ENCODE assay signal across 22 cellular contexts in the genomic region with DNA sequence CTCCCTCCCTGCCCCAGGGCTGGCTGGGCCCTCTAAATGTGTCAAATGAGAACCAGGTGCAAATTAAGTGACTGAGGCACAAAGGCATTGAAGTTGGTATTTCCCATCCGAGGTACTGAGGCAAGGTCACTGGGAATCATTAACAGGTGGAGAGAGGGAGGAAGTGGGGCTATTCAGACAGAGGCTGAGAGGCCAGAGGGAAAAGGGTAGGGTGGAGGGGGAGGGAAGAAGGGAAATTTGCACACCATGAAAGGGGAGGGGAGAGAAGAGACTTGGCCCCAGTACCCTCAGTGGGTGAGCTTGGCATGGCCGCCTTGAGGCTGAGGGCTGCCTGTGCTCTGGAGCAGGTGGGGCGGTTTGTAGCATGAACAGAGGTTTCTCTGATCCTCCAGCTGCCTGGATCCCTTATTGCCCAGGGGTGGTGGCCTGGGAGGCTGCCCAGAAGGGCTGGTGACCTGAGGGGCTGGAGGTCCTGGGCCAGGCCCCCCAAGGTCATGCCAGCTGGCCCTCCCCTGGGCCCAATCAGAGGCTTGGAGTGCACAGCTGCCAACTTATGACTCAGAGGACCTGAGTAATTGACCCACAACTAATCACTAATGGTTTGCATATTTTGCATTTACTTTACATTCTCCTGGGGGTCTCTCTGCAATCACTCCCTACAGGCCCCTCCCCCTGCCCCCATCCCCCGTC. TPM values are rescaled to one million over a fixed set of nuclear protein-coding genes. Genes with fewer than 3 reads are reported as not detected.
DNase-seq lines count a peak whose midpoint lies in the region; ATAC-seq, FAIRE-seq and TF ChIP-seq lines count a peak whose summit lies in the region.
"Had no signal": no experiment of that assay in that cellular context is flagged by ENCODE, and none has a peak within 500 bp of the region (broad histone marks: within the 10 kb centered on the region; RNA-seq: fewer than 3 reads in every experiment).

No MANE protein-coding gene starts in this region.

- TF ChIP-seq RAD21 in HepG2 (CRISPR knock-in tag; IDR thresholded peaks at IDR 0.05): no peak
- TF ChIP-seq RAD21 in SK-N-SH (IDR thresholded peaks at IDR 0.05; ENCODE audit: low read length): no peak

- H4K20me1 ChIP-seq in HepG2 (ENCODE audit: insufficient read depth, low read length) (no peaks in the 10 kb centered on the region), SK-N-SH (ENCODE audit: insufficient read depth) (no peaks in the 10 kb centered on the region)

- POLR2A ChIA-PET in HepG2 (lab: Yijun Ruan, JAX) (interaction anchor here (1.1 kb wide), 1 partner anchor 12 kb away, joined by 3 read pairs; no protein-coding TSS in a partner anchor), SK-N-SH (lab: Yijun Ruan, JAX) (interaction anchor here (0.6 kb wide), 1 partner anchor 370 kb away, joined by 6 read pairs; no protein-coding TSS in a partner anchor)

- no peak overlapping the region for H3K27ac ChIP-seq in HepG2 (ENCODE audit: extremely low read length, insufficient read depth, low read length)
- H3K27ac ChIP-seq in right lobe of liver: no peak overlapping the region
- no peak overlapping the region for H3K27ac ChIP-seq in SK-N-SH (ENCODE audit: low read depth in 2 of 2, low read length in 1 of 2)
- H3K27ac ChIP-seq: HL-60, psoas muscle, spleen had no signal

- CTCF ChIA-PET in HepG2 (lab: Yijun Ruan, JAX; ENCODE audit: low intra/inter-chr PET ratio, low total read pairs) (no interaction called here), SK-N-SH (lab: Yijun Ruan, JAX) (no interaction called here)

- peaks cover 29% of the 10 kb centered on the region for H3K4me1 ChIP-seq in HepG2 (ENCODE audit: insufficient read depth, low read length)
- peaks cover 0 to 6% (median 0%) of the 10 kb centered on the region in 4 donors for H3K4me1 ChIP-seq in right lobe of liver
- peaks cover 0 to 30% of the 10 kb centered on the region in 2 experiments; a peak in 1 of 4 replicates for H3K4me1 ChIP-seq in SK-N-SH (ENCODE audit: control insufficient read depth in 1 of 2, insufficient read depth in 2 of 2, low read depth in 1 of 2, low read length in 1 of 2)
- H3K4me1 ChIP-seq: HAP-1 had no signal

- 29% methylated on average over 4 of the region's 4 CpGs for whole genome bisulfite sequencing in HepG2 (ENCODE audit: low lambda C conversion rate)
- WGBS in right lobe of liver (ENCODE audit: insufficient coverage, low coverage, low lambda C conversion rate, missing lambda C conversion rate): 10% methylated on average over 2 of the region's 4 CpGs
- WGBS in SK-N-SH (ENCODE audit: low lambda C conversion rate): 78% methylated on average over 4 of the region's 4 CpGs

- H3K36me3 ChIP-seq in HepG2 (replicated peaks in 1 of 2; ENCODE audit: control insufficient read depth in 1 of 2, insufficient read depth in 2 of 2, low read length in 2 of 2): no peaks in the 10 kb centered on the region
- H3K36me3 ChIP-seq in right lobe of liver: no peaks in the 10 kb centered on the region
- H3K36me3 ChIP-seq in SK-N-SH (replicated peaks in 1 of 2; ENCODE audit: control insufficient read depth in 1 of 2, insufficient read depth in 2 of 2, low read length in 1 of 2): no peaks in the 10 kb centered on the region
- H3K36me3 ChIP-seq: HAP-1, spleen had no signal

- H3K9me2 ChIP-seq in SK-N-SH: no peaks in the 10 kb centered on the region

- H3K4me3 ChIP-seq in HepG2 (replicated peaks in 1 of 3; ENCODE audit: insufficient read depth in 1 of 3, low read depth in 2 of 3, low read length in 3 of 3): no peak overlapping the region
- no peak overlapping the region for H3K4me3 ChIP-seq in right lobe of liver
- H3K4me3 ChIP-seq in SK-N-SH (ENCODE audit: low read depth in 2 of 2, low read length in 1 of 2): no peak overlapping the region
- H3K4me3 ChIP-seq: HAP-1, psoas muscle, spleen had no signal

- no peak for TF ChIP-seq CTCF in HepG2 (CRISPR knock-in tag; IDR thresholded peaks at IDR 0.05)
- no peak for TF ChIP-seq CTCF in right lobe of liver (IDR thresholded peaks at IDR 0.05)
- no peak for TF ChIP-seq CTCF in SK-N-SH (IDR thresholded peaks at IDR 0.05)

- no peaks in the 10 kb centered on the region for H3F3A ChIP-seq in SK-N-SH (replicated peaks; ENCODE audit: insufficient read depth)

- TF ChIP-seq EP300 in HepG2 (IDR thresholded peaks at IDR 0.05; ENCODE audit: low read depth in 2 of 2, low read length in 2 of 2): no peak
- no peak for TF ChIP-seq EP300 in HepG2 (CRISPR knock-in tag; IDR thresholded peaks at IDR 0.05; ENCODE audit: borderline replicate concordance)
- no peak for TF ChIP-seq EP300 in SK-N-SH (IDR thresholded peaks at IDR 0.05; ENCODE audit: borderline replicate concordance in 1 of 2, low read depth in 1 of 2, low read length in 1 of 2)

- in situ Hi-C loops in HepG2 (cut with HindIII; ENCODE audit: extremely low pct_ligation_motif_present, low pct_unique_long_range_greater_than_20kb): no loop called here

- ATAC-seq in HepG2 (peak; percentile 20; the same call in 2 of the 3 replicates), right lobe of liver (no peak)
- ATAC-seq: activated CD4-positive, alpha-beta T cell treated with anti-CD3 and anti-CD28 coated beads for 36 hours; left colon; psoas muscle had no signal

- H3K79me2 ChIP-seq in HepG2 (ENCODE audit: insufficient read depth, low read length) (no peaks in the 10 kb centered on the region), SK-N-SH (ENCODE audit: insufficient read depth) (no peaks in the 10 kb centered on the region)

- BruUV-seq in HepG2 (replicated peaks; lab: Mats Ljungman, UMichigan): no TSS peak

- H3K9ac ChIP-seq in HepG2 (ENCODE audit: insufficient read depth, low read depth, low read length) (no peak overlapping the region), SK-N-SH (no peak overlapping the region)

- no peak for FAIRE-seq in HepG2 (lab: Jason Lieb, UNC)
- FAIRE-seq: frontal cortex had no signal

- intact Hi-C loops in HepG2 (cut with micrococcal nuclease; ENCODE audit: unreplicated experiment): no loop called here
- intact Hi-C loops in right lobe of liver (cut with DNase I): no loop called here

- TF ChIP-seq POLR2A in HepG2 (IDR thresholded peaks at IDR 0.05; ENCODE audit: insufficient read depth in 1 of 2, low read depth in 2 of 2, low read length in 2 of 2): no peak
- no peak for TF ChIP-seq POLR2A in right lobe of liver (IDR thresholded peaks at IDR 0.05)

- DNase-seq in HepG2 (ENCODE audit: low spot score) (no peak), right lobe of liver (no peak), SK-N-SH (peak; percentile 50), fibroblast of peridontal ligament (ENCODE audit: extremely low read depth) (peak; percentile 50), T-helper 9 cell (no peak), HK-2 (ENCODE audit: unreplicated experiment) (no peak), mucosa of gallbladder (ENCODE audit: low spot score) (no peak)
- DNase-seq in effector CD8-positive, alpha-beta T cell (lab: John Stamatoyannopoulos, UW): no peak
- DNase-seq: activated CD4-positive, alpha-beta T cell treated with anti-CD3 and anti-CD28 coated beads for 36 hours; activated naive CD8-positive, alpha-beta T cell treated with anti-CD3 and anti-CD28 coated beads, Interleukin-2, amount 10 ng/mL, durations not matched to agents 7 days and 5 days; CD4-positive, CD25-positive, alpha-beta regulatory T cell; DMS79 treated with DMSO at 0.1 percent for 48 hours; IMR-90; left colon; NCI-H1694 treated with DMSO at 0.1 percent for 48 hours; NCI-H226; psoas muscle; spleen; stimulated activated CD4-positive, alpha-beta T cell treated with anti-CD3 and anti-CD28 coated beads, Interleukin-4, amount 100 ng/mL, for 4 hours had no signal

- H2AFZ ChIP-seq in HepG2 (ENCODE audit: low read length) (no peak overlapping the region), SK-N-SH (ENCODE audit: low read depth) (no peak overlapping the region)

- H3K9me3 ChIP-seq in HepG2 (ENCODE audit: low read length) (no peaks in the 10 kb centered on the region), right lobe of liver (no peaks in the 10 kb centered on the region), SK-N-SH (0 out of 2 replicates have a peak, but pooled peaks cover under 1% of the 10 kb centered on the region)
- H3K9me3 ChIP-seq: HAP-1, psoas muscle had no signal

- H3K27me3 ChIP-seq in HepG2 (ENCODE audit: control insufficient read depth in 1 of 2, insufficient read depth in 2 of 2, low read length in 2 of 2): peaks cover 3 to 39% of the 10 kb centered on the region in 2 experiments; a peak in 4 of 5 replicates
- H3K27me3 ChIP-seq in right lobe of liver: no peaks in the 10 kb centered on the region
- H3K27me3 ChIP-seq in SK-N-SH (ENCODE audit: insufficient read depth): no peaks in the 10 kb centered on the region

- no peak overlapping the region for H3K4me2 ChIP-seq in HepG2 (ENCODE audit: low read depth, low read length)
- H3K4me2 ChIP-seq in SK-N-SH: no peak overlapping the region

TF ChIP-seq in HepG2, 621 proteins besides CTCF, POLR2A, EP300 and RAD21 (continues in another document):
- no peak for TF ChIP-seq GTF2F1 (IDR thresholded peaks at IDR 0.05; ENCODE audit: low read length)

RNA-seq across cellular contexts. Expression of a gene that starts 40.3 kb away (rescaled TPM):
- total RNA-seq in HepG2 (2016; rRNA removed; fragmentation: Illumina TruSeq; extraction: Trizol) (16.4 and 18.9 TPM in 2 replicates), right lobe of liver (10 to 100 TPM; 43.1 to 66.5 (median 53.2) TPM), mucosa of gallbladder (105 TPM)
- 5.8 and 9.0 TPM in 2 replicates for total RNA-seq in HepG2 (2016; cell fraction: cytosol; rRNA removed; fragmentation: Illumina TruSeq; extraction: Trizol; ENCODE audit: low read depth)
- total RNA-seq in HepG2 (2016; cell fraction: insoluble cytoplasmic fraction; rRNA removed; fragmentation: Illumina TruSeq; extraction: Trizol): 14.6 and 17.0 TPM in 2 replicates
- total RNA-seq in HepG2 (2016; cell fraction: membrane; rRNA removed; fragmentation: Illumina TruSeq; extraction: Trizol): 18.4 and 18.8 TPM in 2 replicates
- total RNA-seq in HepG2 (2016; cell fraction: nucleus; rRNA removed; fragmentation: Illumina TruSeq; extraction: Trizol): 15.4 and 17.1 TPM in 2 replicates
- polyA plus RNA-seq in HepG2 (2011; rRNA removed) (17.1 and 18.6 TPM in 2 replicates), SK-N-SH (2012; rRNA removed) (12.9 and 16.7 TPM in 2 replicates)
- polyA plus RNA-seq in HepG2 (2011; cell fraction: cytosol; rRNA removed): 16.2 and 21.9 TPM in 2 replicates
- polyA plus RNA-seq in HepG2 (2011; cell fraction: nucleus; rRNA removed): 10.7 and 11.5 TPM in 2 replicates
- polyA plus RNA-seq in HepG2 (2012): 101 and 105 TPM in 2 replicates
- polyA plus RNA-seq in HepG2 (2016; cell fraction: cytosol; fragmentation: Illumina TruSeq; extraction: Trizol; ENCODE audit: low read depth): 25.4 and 26.8 TPM in 2 replicates
- 56.7 and 68.8 TPM in 2 replicates for polyA plus RNA-seq in HepG2 (2016; cell fraction: insoluble cytoplasmic fraction; fragmentation: Illumina TruSeq; extraction: Trizol; ENCODE audit: low read depth)
- 36.3 and 43.5 TPM in 2 replicates for polyA plus RNA-seq in HepG2 (2016; cell fraction: membrane; fragmentation: Illumina TruSeq; extraction: Trizol; ENCODE audit: low read depth)
- polyA plus RNA-seq in HepG2 (2016; cell fraction: nucleus; fragmentation: Illumina TruSeq; extraction: Trizol; ENCODE audit: insufficient read depth, low read depth): 49.1 and 59.9 TPM in 2 replicates
- polyA minus RNA-seq in HepG2 (2011; rRNA and poly(A)+ RNA removed; ENCODE audit: low replicate concordance): 8.2 and 21.8 TPM in 2 replicates
- 18.6 and 29.8 TPM in 2 replicates for polyA minus RNA-seq in HepG2 (2011; cell fraction: cytosol; rRNA and poly(A)+ RNA removed)
- 20.0 and 35.3 TPM in 2 replicates for polyA minus RNA-seq in HepG2 (2011; cell fraction: nucleus; rRNA and poly(A)+ RNA removed)
- polyA plus RNA-seq in SK-N-SH (2012; cell fraction: cytosol; rRNA removed): 19.1 and 20.1 TPM in 2 replicates
- 13.1 and 17.5 TPM in 2 replicates for polyA plus RNA-seq in SK-N-SH (2012; cell fraction: nucleus; rRNA removed)

Comparison
In these comparisons a context has a peak if more than half of its experiments do, and no peak if none do; other contexts are left out.
1. DNase-seq: peak in SK-N-SH (single experiment) and fibroblast of peridontal ligament (single experiment); none in HepG2 (single experiment), right lobe of liver (0 of 3), T-helper 9 cell (single experiment), HK-2 (single experiment), mucosa of gallbladder (single experiment) and effector CD8-positive, alpha-beta T cell (single experiment).